1 cellular context compared by ENCODE assay signal in the genomic region with DNA sequence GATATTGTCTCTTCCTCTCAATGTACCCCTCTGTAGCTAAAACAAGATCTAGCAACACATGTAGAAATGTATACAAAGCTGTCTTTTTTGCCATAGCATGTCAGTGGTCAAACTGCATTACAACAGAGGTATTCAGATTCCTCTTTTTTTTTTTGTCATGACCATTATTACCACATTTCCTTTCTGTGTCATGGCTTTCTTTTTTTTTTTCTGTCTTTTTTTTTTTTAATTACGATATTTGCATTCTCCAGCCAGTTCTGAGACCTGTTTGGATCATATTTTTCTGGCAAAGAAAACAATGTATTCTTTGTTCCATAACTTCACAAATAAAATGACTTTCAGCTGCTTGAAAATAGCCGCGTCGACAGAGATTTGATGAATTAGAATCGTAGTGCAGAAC.
TF ChIP-seq lines count a peak whose summit lies in the region.

No MANE protein-coding gene starts in this region.

TF ChIP-seq in GM23338, 12 proteins besides CTCF, POLR2A, EP300 and RAD21 (continued from another document):
- TF ChIP-seq, protein P1, sequence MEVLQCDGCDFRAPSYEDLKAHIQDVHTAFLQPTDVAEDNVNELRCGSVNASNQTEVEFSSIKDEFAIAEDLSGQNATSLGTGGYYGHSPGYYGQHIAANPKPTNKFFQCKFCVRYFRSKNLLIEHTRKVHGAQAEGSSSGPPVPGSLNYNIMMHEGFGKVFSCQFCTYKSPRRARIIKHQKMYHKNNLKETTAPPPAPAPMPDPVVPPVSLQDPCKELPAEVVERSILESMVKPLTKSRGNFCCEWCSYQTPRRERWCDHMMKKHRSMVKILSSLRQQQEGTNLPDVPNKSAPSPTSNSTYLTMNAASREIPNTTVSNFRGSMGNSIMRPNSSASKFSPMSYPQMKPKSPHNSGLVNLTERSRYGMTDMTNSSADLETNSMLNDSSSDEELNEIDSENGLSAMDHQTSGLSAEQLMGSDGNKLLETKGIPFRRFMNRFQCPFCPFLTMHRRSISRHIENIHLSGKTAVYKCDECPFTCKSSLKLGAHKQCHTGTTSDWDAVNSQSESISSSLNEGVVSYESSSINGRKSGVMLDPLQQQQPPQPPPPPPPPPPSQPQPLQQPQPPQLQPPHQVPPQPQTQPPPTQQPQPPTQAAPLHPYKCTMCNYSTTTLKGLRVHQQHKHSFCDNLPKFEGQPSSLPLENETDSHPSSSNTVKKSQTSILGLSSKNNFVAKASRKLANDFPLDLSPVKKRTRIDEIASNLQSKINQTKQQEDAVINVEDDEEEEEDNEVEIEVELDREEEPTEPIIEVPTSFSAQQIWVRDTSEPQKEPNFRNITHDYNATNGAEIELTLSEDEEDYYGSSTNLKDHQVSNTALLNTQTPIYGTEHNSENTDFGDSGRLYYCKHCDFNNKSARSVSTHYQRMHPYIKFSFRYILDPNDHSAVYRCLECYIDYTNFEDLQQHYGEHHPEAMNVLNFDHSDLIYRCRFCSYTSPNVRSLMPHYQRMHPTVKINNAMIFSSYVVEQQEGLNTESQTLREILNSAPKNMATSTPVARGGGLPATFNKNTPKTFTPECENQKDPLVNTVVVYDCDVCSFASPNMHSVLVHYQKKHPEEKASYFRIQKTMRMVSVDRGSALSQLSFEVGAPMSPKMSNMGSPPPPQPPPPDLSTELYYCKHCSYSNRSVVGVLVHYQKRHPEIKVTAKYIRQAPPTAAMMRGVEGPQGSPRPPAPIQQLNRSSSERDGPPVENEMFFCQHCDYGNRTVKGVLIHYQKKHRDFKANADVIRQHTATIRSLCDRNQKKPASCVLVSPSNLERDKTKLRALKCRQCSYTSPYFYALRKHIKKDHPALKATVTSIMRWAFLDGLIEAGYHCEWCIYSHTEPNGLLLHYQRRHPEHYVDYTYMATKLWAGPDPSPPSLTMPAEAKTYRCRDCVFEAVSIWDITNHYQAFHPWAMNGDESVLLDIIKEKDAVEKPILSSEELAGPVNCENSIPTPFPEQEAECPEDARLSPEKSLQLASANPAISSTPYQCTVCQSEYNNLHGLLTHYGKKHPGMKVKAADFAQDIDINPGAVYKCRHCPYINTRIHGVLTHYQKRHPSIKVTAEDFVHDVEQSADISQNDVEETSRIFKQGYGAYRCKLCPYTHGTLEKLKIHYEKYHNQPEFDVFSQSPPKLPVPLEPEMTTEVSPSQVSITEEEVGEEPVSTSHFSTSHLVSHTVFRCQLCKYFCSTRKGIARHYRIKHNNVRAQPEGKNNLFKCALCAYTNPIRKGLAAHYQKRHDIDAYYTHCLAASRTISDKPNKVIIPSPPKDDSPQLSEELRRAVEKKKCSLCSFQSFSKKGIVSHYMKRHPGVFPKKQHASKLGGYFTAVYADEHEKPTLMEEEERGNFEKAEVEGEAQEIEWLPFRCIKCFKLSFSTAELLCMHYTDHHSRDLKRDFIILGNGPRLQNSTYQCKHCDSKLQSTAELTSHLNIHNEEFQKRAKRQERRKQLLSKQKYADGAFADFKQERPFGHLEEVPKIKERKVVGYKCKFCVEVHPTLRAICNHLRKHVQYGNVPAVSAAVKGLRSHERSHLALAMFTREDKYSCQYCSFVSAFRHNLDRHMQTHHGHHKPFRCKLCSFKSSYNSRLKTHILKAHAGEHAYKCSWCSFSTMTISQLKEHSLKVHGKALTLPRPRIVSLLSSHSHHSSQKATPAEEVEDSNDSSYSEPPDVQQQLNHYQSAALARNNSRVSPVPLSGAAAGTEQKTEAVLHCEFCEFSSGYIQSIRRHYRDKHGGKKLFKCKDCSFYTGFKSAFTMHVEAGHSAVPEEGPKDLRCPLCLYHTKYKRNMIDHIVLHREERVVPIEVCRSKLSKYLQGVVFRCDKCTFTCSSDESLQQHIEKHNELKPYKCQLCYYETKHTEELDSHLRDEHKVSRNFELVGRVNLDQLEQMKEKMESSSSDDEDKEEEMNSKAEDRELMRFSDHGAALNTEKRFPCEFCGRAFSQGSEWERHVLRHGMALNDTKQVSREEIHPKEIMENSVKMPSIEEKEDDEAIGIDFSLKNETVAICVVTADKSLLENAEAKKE (CRISPR knock-in tag; IDR thresholded peaks at IDR 0.05), result no peak
- TF ChIP-seq ZNF114 (CRISPR knock-in tag; IDR thresholded peaks at IDR 0.05), result no peak
- TF ChIP-seq EZH2 (IDR thresholded peaks at IDR 0.05; ENCODE audit: low read depth, unreplicated experiment), result no peak
- TF ChIP-seq JUNB (IDR thresholded peaks at IDR 0.05; ENCODE audit: unreplicated experiment), result no peak
- TF ChIP-seq, protein P2, sequence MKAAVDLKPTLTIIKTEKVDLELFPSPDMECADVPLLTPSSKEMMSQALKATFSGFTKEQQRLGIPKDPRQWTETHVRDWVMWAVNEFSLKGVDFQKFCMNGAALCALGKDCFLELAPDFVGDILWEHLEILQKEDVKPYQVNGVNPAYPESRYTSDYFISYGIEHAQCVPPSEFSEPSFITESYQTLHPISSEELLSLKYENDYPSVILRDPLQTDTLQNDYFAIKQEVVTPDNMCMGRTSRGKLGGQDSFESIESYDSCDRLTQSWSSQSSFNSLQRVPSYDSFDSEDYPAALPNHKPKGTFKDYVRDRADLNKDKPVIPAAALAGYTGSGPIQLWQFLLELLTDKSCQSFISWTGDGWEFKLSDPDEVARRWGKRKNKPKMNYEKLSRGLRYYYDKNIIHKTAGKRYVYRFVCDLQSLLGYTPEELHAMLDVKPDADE (IDR thresholded peaks at IDR 0.05), result no peak
- no peak for TF ChIP-seq CREB1 (CRISPR knock-in tag; IDR thresholded peaks at IDR 0.05; ENCODE audit: low read depth)
- no peak for TF ChIP-seq STAT1 (IDR thresholded peaks at IDR 0.05; ENCODE audit: unreplicated experiment)
- no peak for TF ChIP-seq EZH2phosphoT487 (IDR thresholded peaks at IDR 0.05; ENCODE audit: unreplicated experiment)
- TF ChIP-seq, protein P3, sequence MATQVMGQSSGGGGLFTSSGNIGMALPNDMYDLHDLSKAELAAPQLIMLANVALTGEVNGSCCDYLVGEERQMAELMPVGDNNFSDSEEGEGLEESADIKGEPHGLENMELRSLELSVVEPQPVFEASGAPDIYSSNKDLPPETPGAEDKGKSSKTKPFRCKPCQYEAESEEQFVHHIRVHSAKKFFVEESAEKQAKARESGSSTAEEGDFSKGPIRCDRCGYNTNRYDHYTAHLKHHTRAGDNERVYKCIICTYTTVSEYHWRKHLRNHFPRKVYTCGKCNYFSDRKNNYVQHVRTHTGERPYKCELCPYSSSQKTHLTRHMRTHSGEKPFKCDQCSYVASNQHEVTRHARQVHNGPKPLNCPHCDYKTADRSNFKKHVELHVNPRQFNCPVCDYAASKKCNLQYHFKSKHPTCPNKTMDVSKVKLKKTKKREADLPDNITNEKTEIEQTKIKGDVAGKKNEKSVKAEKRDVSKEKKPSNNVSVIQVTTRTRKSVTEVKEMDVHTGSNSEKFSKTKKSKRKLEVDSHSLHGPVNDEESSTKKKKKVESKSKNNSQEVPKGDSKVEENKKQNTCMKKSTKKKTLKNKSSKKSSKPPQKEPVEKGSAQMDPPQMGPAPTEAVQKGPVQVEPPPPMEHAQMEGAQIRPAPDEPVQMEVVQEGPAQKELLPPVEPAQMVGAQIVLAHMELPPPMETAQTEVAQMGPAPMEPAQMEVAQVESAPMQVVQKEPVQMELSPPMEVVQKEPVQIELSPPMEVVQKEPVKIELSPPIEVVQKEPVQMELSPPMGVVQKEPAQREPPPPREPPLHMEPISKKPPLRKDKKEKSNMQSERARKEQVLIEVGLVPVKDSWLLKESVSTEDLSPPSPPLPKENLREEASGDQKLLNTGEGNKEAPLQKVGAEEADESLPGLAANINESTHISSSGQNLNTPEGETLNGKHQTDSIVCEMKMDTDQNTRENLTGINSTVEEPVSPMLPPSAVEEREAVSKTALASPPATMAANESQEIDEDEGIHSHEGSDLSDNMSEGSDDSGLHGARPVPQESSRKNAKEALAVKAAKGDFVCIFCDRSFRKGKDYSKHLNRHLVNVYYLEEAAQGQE (IDR thresholded peaks at IDR 0.05; ENCODE audit: unreplicated experiment), result no peak
